Comparison of ENCODE assay signal across 1 cellular context in the genomic region with DNA sequence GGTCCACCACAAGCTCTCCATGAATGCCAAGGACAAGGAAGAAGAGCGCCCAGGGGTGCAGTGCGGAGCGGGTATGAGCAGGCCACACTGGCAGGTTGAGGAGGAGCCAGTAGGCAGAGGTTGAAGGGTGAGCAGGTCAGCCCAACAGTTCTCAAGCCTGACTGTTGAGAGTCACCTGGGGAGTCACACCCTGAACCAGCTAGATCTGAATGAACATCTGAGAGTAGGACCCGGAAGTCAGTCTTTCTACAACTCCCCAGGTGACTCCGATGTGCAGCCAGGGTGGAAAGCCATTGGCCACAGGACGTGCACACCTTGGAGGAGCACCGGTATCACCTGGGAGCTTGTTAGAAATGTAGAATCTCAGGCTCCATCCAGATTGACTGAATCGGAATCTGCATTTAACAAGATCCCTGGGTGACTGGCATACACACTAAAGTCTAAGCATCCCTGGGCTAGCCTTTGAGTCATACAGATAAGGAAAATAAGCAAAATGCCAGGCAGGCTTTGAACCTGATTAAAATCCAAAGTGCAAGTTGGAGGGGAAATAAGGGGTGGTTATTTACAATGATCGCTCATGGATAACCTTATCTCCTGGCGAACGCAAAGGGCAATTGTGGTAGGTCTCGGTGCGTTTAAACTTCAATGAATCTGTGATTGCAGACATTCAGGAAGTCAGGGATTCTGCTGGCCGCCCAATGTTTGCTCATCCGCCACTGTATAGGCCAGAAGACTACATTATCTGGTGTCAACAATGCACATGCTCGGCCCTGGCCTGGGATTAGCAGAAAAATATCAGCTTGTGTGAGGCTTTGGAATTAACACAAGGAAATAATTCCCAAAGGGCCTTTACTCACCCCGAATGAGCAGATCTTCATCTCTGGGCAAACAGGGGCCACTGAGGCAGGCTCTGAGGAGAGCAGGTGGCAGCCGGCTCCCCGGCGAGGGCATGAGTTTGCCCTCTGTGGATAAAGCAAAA.
TF ChIP-seq lines count a peak whose summit lies in the region.

No MANE protein-coding gene starts in this region.

TF ChIP-seq in HepG2, 621 proteins besides CTCF, POLR2A, EP300 and RAD21 (continued from another document and continues in another):
- peak; percentile 94 for TF ChIP-seq ARID5B (CRISPR knock-in tag; IDR thresholded peaks at IDR 0.05)
- TF ChIP-seq HIC2 (CRISPR knock-in tag; IDR thresholded peaks at IDR 0.05; ENCODE audit: low read depth): peak; percentile 98
- TF ChIP-seq BHLHE40 (IDR thresholded peaks at IDR 0.05; ENCODE audit: low read length): no peak
- TF ChIP-seq, protein P1, sequence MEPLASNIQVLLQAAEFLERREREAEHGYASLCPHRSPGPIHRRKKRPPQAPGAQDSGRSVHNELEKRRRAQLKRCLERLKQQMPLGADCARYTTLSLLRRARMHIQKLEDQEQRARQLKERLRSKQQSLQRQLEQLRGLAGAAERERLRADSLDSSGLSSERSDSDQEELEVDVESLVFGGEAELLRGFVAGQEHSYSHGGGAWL (CRISPR knock-in tag; IDR thresholded peaks at IDR 0.05): 0 out of 2 replicates have a peak, but pooled peaks have one; percentile 13
- TF ChIP-seq ZNF205 (CRISPR knock-in tag; IDR thresholded peaks at IDR 0.05): no peak
- TF ChIP-seq KDM4B (CRISPR knock-in tag; IDR thresholded peaks at IDR 0.05): no peak
- no peak for TF ChIP-seq KDM1A (CRISPR knock-in tag; IDR thresholded peaks at IDR 0.05)
- TF ChIP-seq ZBTB49 (CRISPR knock-in tag; IDR thresholded peaks at IDR 0.05; ENCODE audit: borderline replicate concordance): no peak
- TF ChIP-seq SPEN (CRISPR knock-in tag; IDR thresholded peaks at IDR 0.05; ENCODE audit: low read depth): no peak
- no peak for TF ChIP-seq ZNF724P (CRISPR knock-in tag; IDR thresholded peaks at IDR 0.05; ENCODE audit: borderline replicate concordance)
- TF ChIP-seq ZNF713 (CRISPR knock-in tag; IDR thresholded peaks at IDR 0.05): no peak
- TF ChIP-seq HNRNPH1 (optimal IDR thresholded peaks at IDR 0.05; ENCODE audit: low read depth, low read length): no peak
- no peak for TF ChIP-seq NCOA5 (CRISPR knock-in tag; IDR thresholded peaks at IDR 0.05)
- TF ChIP-seq, protein P2, sequence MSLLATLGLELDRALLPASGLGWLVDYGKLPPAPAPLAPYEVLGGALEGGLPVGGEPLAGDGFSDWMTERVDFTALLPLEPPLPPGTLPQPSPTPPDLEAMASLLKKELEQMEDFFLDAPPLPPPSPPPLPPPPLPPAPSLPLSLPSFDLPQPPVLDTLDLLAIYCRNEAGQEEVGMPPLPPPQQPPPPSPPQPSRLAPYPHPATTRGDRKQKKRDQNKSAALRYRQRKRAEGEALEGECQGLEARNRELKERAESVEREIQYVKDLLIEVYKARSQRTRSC (CRISPR knock-in tag; IDR thresholded peaks at IDR 0.05; ENCODE audit: low read depth): no peak
- peak; percentile 77; the same call in 1 of the 2 replicates for TF ChIP-seq TOPORS (CRISPR knock-in tag; IDR thresholded peaks at IDR 0.05)
- TF ChIP-seq HNF4G (IDR thresholded peaks at IDR 0.05; ENCODE audit: borderline replicate concordance, low read depth, low read length): peak; percentile 96
- peak; percentile 85; the same call in 1 of the 2 replicates for TF ChIP-seq HNF4G (CRISPR knock-in tag; IDR thresholded peaks at IDR 0.05; ENCODE audit: borderline replicate concordance, low read depth)
- no peak for TF ChIP-seq MAZ (IDR thresholded peaks at IDR 0.05; ENCODE audit: borderline replicate concordance, low read depth, low read length)
- TF ChIP-seq MAZ (CRISPR knock-in tag; IDR thresholded peaks at IDR 0.05; ENCODE audit: low read depth): peak; percentile 51; the same call in 1 of the 2 replicates
- 0 out of 2 replicates have a peak, but pooled peaks have one; percentile 26 for TF ChIP-seq ZHX1 (CRISPR knock-in tag; IDR thresholded peaks at IDR 0.05; ENCODE audit: low read depth)
- TF ChIP-seq IKZF4 (CRISPR knock-in tag; IDR thresholded peaks at IDR 0.05; ENCODE audit: borderline replicate concordance, low read depth, not compliant biosample characterization): no peak
- no peak for TF ChIP-seq ZNF333 (CRISPR knock-in tag; IDR thresholded peaks at IDR 0.05; ENCODE audit: borderline replicate concordance)
- TF ChIP-seq, protein P3, sequence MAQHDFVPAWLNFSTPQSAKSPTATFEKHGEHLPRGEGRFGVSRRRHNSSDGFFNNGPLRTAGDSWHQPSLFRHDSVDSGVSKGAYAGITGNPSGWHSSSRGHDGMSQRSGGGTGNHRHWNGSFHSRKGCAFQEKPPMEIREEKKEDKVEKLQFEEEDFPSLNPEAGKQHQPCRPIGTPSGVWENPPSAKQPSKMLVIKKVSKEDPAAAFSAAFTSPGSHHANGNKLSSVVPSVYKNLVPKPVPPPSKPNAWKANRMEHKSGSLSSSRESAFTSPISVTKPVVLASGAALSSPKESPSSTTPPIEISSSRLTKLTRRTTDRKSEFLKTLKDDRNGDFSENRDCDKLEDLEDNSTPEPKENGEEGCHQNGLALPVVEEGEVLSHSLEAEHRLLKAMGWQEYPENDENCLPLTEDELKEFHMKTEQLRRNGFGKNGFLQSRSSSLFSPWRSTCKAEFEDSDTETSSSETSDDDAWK (CRISPR knock-in tag; IDR thresholded peaks at IDR 0.05): no peak
- TF ChIP-seq ZBTB42 (CRISPR knock-in tag; IDR thresholded peaks at IDR 0.05): no peak
- TF ChIP-seq, protein P4, sequence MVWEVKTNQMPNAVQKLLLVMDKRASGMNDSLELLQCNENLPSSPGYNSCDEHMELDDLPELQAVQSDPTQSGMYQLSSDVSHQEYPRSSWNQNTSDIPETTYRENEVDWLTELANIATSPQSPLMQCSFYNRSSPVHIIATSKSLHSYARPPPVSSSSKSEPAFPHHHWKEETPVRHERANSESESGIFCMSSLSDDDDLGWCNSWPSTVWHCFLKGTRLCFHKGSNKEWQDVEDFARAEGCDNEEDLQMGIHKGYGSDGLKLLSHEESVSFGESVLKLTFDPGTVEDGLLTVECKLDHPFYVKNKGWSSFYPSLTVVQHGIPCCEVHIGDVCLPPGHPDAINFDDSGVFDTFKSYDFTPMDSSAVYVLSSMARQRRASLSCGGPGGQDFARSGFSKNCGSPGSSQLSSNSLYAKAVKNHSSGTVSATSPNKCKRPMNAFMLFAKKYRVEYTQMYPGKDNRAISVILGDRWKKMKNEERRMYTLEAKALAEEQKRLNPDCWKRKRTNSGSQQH (CRISPR knock-in tag; IDR thresholded peaks at IDR 0.05; ENCODE audit: low read depth): no peak; the same call in 1 of the 2 replicates
- TF ChIP-seq GFI1 (CRISPR knock-in tag; IDR thresholded peaks at IDR 0.05; ENCODE audit: borderline replicate concordance): peak; percentile 98
- TF ChIP-seq ZNF605 (CRISPR knock-in tag; IDR thresholded peaks at IDR 0.05): peak; percentile 88
- TF ChIP-seq ZNF616 (CRISPR knock-in tag; IDR thresholded peaks at IDR 0.05; ENCODE audit: low read depth): peak; percentile 55; the same call in 1 of the 2 replicates
- TF ChIP-seq ZFX (CRISPR knock-in tag; IDR thresholded peaks at IDR 0.05; ENCODE audit: low read depth): peak; percentile 85
- peak; percentile 85 for TF ChIP-seq ZNF670 (CRISPR knock-in tag; IDR thresholded peaks at IDR 0.05; ENCODE audit: borderline replicate concordance)
- TF ChIP-seq ZBTB26 (CRISPR knock-in tag; IDR thresholded peaks at IDR 0.05; ENCODE audit: borderline replicate concordance): no peak; the same call in 1 of the 2 replicates
- TF ChIP-seq XBP1 (CRISPR knock-in tag; IDR thresholded peaks at IDR 0.05): no peak
- no peak for TF ChIP-seq DR1 (CRISPR knock-in tag; IDR thresholded peaks at IDR 0.05)
- peak; percentile 97 for TF ChIP-seq NCOR1 (IDR thresholded peaks at IDR 0.05; ENCODE audit: borderline replicate concordance, low read length)
- TF ChIP-seq ZNF354B (CRISPR knock-in tag; IDR thresholded peaks at IDR 0.05): peak; percentile 95; the same call in 1 of the 2 replicates
- TF ChIP-seq ZNF7 (CRISPR knock-in tag; IDR thresholded peaks at IDR 0.05): no peak
- peak; percentile 58; the same call in 1 of the 2 replicates for TF ChIP-seq ZNF556 (CRISPR knock-in tag; IDR thresholded peaks at IDR 0.05; ENCODE audit: borderline replicate concordance)
- TF ChIP-seq SP4 (CRISPR knock-in tag; IDR thresholded peaks at IDR 0.05): no peak
- no peak for TF ChIP-seq KDM5B (CRISPR knock-in tag; IDR thresholded peaks at IDR 0.05; ENCODE audit: borderline replicate concordance)
